10 cellular contexts compared by ENCODE assay signal in the genomic region with DNA sequence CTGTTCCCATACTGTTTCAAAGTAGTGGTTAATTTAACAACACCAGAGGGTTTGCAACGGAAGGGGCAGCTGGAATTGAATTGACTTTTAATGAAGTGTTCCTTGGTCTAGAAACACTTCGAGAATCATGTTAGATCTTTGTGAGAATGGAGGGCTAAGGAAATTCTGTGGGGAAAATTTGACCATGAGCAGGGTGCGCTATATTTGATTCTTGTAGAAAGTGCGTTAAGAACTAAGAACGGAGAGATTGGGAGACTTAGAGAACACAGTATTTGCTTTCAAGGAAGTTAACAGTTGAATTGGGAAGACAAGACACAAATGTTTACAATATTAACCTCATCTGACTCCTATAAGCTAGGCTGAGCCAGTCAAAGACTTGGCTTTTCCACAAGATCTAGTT. TPM values are rescaled to one million over a fixed set of nuclear protein-coding genes. Genes with fewer than 3 reads are reported as not detected.
DNase-seq lines count a peak whose midpoint lies in the region; ATAC-seq, FAIRE-seq and TF ChIP-seq lines count a peak whose summit lies in the region.
"Had no signal": no experiment of that assay in that cellular context is flagged by ENCODE, and none has a peak within 500 bp of the region (broad histone marks: within the 10 kb centered on the region; RNA-seq: fewer than 3 reads in every experiment).

No MANE protein-coding gene starts in this region.

- peaks cover 10% of the 10 kb centered on the region for H3K27me3 Mint-ChIP-seq in CD4-positive, alpha-beta T cell
- peaks cover 6% of the 10 kb centered on the region for H3K27me3 Mint-ChIP-seq in neural progenitor cell (ENCODE audit: insufficient read depth, low read depth)

- DNase-seq in CD4-positive, alpha-beta T cell = no peak
- DNase-seq in NT2/D1 (ENCODE audit: low read depth, low spot score) (no peak), H1 (ENCODE audit: low read depth in 1 of 2, low spot score in 2 of 2) (no peak), neural progenitor cell (ENCODE audit: low spot score) (no peak), substantia nigra (lab: John Stamatoyannopoulos, UW) (no peak), head of caudate nucleus (no peak), DMS153 treated with DMSO at 0.1 percent for 48 hours (lab: John Stamatoyannopoulos, UW; ENCODE audit: unreplicated experiment) (no peak), globus pallidus (ENCODE audit: low spot score) (no peak)
- DNase-seq: nucleus accumbens had no signal

- no peak overlapping the region for H3K14ac ChIP-seq in H1 (ENCODE audit: insufficient read length)

- no peak overlapping the region for H2BK5ac ChIP-seq in H1 (ENCODE audit: low read depth, low read length)

- H3K27me3 ChIP-seq in CD4-positive, alpha-beta T cell (ENCODE audit: control insufficient read depth, insufficient read depth, low read length) = no peaks in the 10 kb centered on the region
- H3K27me3 ChIP-seq in NT2/D1 (ENCODE audit: insufficient read depth, insufficient read length) (peaks cover 9% of the 10 kb centered on the region), H1 (replicated peaks in 1 of 4; ENCODE audit: control insufficient read depth in 3 of 4, extremely low read depth in 1 of 4, insufficient read depth in 3 of 4, low read length in 3 of 4) (peaks cover 0 to 1% (median 0%) of the 10 kb centered on the region in 4 experiments; a peak in 1 of 7 replicates), neural progenitor cell (peaks cover 31% of the 10 kb centered on the region)

- no peak overlapping the region for H4K8ac ChIP-seq in H1 (ENCODE audit: extremely low read depth, insufficient read depth, low read length)

- no peak overlapping the region for H2AFZ ChIP-seq in H1 (ENCODE audit: low read length)
- H2AFZ ChIP-seq in neural progenitor cell (replicated peaks) = no peak overlapping the region

- POLR2A ChIA-PET in CD4-positive, alpha-beta T cell (lab: Charles Lee) = interaction anchor here (0.7 to 2.8 kb wide), 5 partner anchors 13 to 182 kb away, joined by 3 to 12 read pairs (median 3); a partner anchor contains a TSS
- POLR2A ChIA-PET in H1 (lab: Charles Lee; ENCODE audit: partially characterized antibody) = interaction anchor here (1.0 to 1.3 kb wide), 2 partner anchors 11 to 21 kb away, joined by 7 read pairs; a partner anchor contains a TSS

- H3F3A ChIP-seq in neural progenitor cell (ENCODE audit: low read depth) = no peaks in the 10 kb centered on the region

- no peak overlapping the region for H3K4ac ChIP-seq in H1 (replicated peaks; ENCODE audit: insufficient read length, low read depth, low read length)

- no peak for FAIRE-seq in H1 (lab: Jason Lieb, UNC)
- FAIRE-seq: GM12891 had no signal

- no peak for TF ChIP-seq POLR2A in H1 (IDR thresholded peaks at IDR 0.05; ENCODE audit: control extremely low read depth in 1 of 2, low read depth in 2 of 2, low read length in 2 of 2)

- no peak overlapping the region for H3K56ac ChIP-seq in H1 (replicated peaks; ENCODE audit: insufficient read length, low read depth, low read length)

- no peak for TF ChIP-seq CTCF in CD4-positive, alpha-beta T cell (IDR thresholded peaks at IDR 0.05)
- TF ChIP-seq CTCF in H1 (IDR thresholded peaks at IDR 0.05; ENCODE audit: control extremely low read depth in 1 of 3, insufficient read depth in 1 of 3, low read depth in 1 of 3, low read length in 3 of 3) (no peak), neural progenitor cell (IDR thresholded peaks at IDR 0.05) (no peak)

- H3K4me1 Mint-ChIP-seq in CD4-positive, alpha-beta T cell (ENCODE audit: low read depth) = peaks cover 33% of the 10 kb centered on the region
- peaks cover 14% of the 10 kb centered on the region for H3K4me1 Mint-ChIP-seq in neural progenitor cell

- no peak overlapping the region for H4K5ac ChIP-seq in H1 (ENCODE audit: insufficient read length, low read depth, low read length)

- no peaks in the 10 kb centered on the region for H3K4me1 ChIP-seq in NT2/D1 (ENCODE audit: insufficient read depth, insufficient read length)
- peaks cover 0 to 5% (median 2%) of the 10 kb centered on the region in 4 experiments; a peak in 2 of 7 replicates for H3K4me1 ChIP-seq in H1 (replicated peaks in 1 of 4; ENCODE audit: control insufficient read depth in 3 of 4, insufficient read depth in 4 of 4, low read length in 3 of 4)
- peaks cover 8% of the 10 kb centered on the region for H3K4me1 ChIP-seq in neural progenitor cell

- peaks cover 4% of the 10 kb centered on the region; the same call in 1 of the 2 replicates for H3K79me1 ChIP-seq in H1 (ENCODE audit: low read depth, low read length)

- TF ChIP-seq EP300 in H1 (IDR thresholded peaks at IDR 0.05; ENCODE audit: borderline replicate concordance in 1 of 2, low read depth in 2 of 2, low read length in 2 of 2) = no peak

- H3K79me2 ChIP-seq in H1 (ENCODE audit: control insufficient read depth in 1 of 2, insufficient read depth in 2 of 2, low read length in 2 of 2) (peaks cover 0 to 42% of the 10 kb centered on the region in 2 experiments; a peak in 3 of 4 replicates), neural progenitor cell (ENCODE audit: low read depth) (peaks cover 61% of the 10 kb centered on the region)

- H2BK15ac ChIP-seq in H1 (ENCODE audit: low read length) = no peak overlapping the region

- H3K9ac ChIP-seq in NT2/D1 (ENCODE audit: insufficient read length, low read depth) = no peak overlapping the region
- peak overlapping the region; percentile 13 to 50 (median 17); a peak in 4 of 7 replicates for H3K9ac ChIP-seq in H1 (replicated peaks in 1 of 4; ENCODE audit: extremely low read depth in 1 of 4, low read depth in 3 of 4, low read length in 3 of 4)
- H3K9ac ChIP-seq in neural progenitor cell = peak overlapping the region; percentile 90

- CTCF ChIA-PET in CD4-positive, alpha-beta T cell (lab: Charles Lee) = interaction anchor here (1.1 to 1.7 kb wide), 4 partner anchors 22 to 384 kb away, joined by 3 to 7 read pairs (median 5); a partner anchor contains a TSS
- CTCF ChIA-PET in H1 (lab: Charles Lee; ENCODE audit: partially characterized antibody) = interaction anchor here (0.6 to 1.0 kb wide), 4 partner anchors 10 to 79 kb away, joined by 3 read pairs; no protein-coding TSS in a partner anchor

- H3K23ac ChIP-seq in H1 (ENCODE audit: insufficient read length) = no peak overlapping the region

- no peak for TF ChIP-seq RAD21 in H1 (IDR thresholded peaks at IDR 0.05 in 1 of 2, conservative IDR thresholded peaks at IDR 0.05 in 1 of 2; ENCODE audit: low read depth in 2 of 2, low read length in 2 of 2)

- no peak overlapping the region for H2BK12ac ChIP-seq in H1 (ENCODE audit: low read depth, low read length)

- no peaks in the 10 kb centered on the region for H3K9me3 Mint-ChIP-seq in CD4-positive, alpha-beta T cell
- H3K9me3 Mint-ChIP-seq in neural progenitor cell = peaks cover 12% of the 10 kb centered on the region

- H3K36me3 ChIP-seq in NT2/D1 (ENCODE audit: insufficient read depth, insufficient read length, low read length) = no peaks in the 10 kb centered on the region
- no peaks in the 10 kb centered on the region; a peak in 1 of 8 replicates for H3K36me3 ChIP-seq in H1 (ENCODE audit: control insufficient read depth in 2 of 4, insufficient read depth in 4 of 4, low read length in 3 of 4)
- no peaks in the 10 kb centered on the region for H3K36me3 ChIP-seq in neural progenitor cell

- H3K4me2 ChIP-seq in H1 (ENCODE audit: insufficient read depth in 1 of 2, low read depth in 2 of 2, low read length in 2 of 2) (peak overlapping the region; percentile 76 to 96), neural progenitor cell (peak overlapping the region; percentile 99)

- intact Hi-C loops in CD4-positive, alpha-beta T cell (cut with DNase I, micrococcal nuclease) = loop anchor here in 1 of 2 experiments (1.0 to 10.0 kb wide), 4 partner anchors 19 to 216 kb away; a partner anchor contains a TSS
- intact Hi-C loops in head of caudate nucleus (cut with DNase I) = no loop called here

- peak overlapping the region; percentile 81 for H3K27ac Mint-ChIP-seq in CD4-positive, alpha-beta T cell
- H3K27ac Mint-ChIP-seq in neural progenitor cell = no peak overlapping the region

- H3K36me3 Mint-ChIP-seq in CD4-positive, alpha-beta T cell (ENCODE audit: low read depth) = peaks cover 21% of the 10 kb centered on the region
- H3K36me3 Mint-ChIP-seq in neural progenitor cell = peaks cover 15% of the 10 kb centered on the region

- no peak overlapping the region for H2AK5ac ChIP-seq in H1 (ENCODE audit: low read depth, low read length)

- no peaks in the 10 kb centered on the region for H3K9me3 ChIP-seq in CD4-positive, alpha-beta T cell (ENCODE audit: control insufficient read depth, low read length)
- no peaks in the 10 kb centered on the region for H3K9me3 ChIP-seq in NT2/D1 (ENCODE audit: insufficient read depth, low read length)
- no peaks in the 10 kb centered on the region for H3K9me3 ChIP-seq in H1 (ENCODE audit: insufficient read depth in 2 of 2, low read depth in 1 of 2, low read length in 1 of 2)
- H3K9me3 ChIP-seq in neural progenitor cell (ENCODE audit: low read depth) = no peaks in the 10 kb centered on the region

- H4K20me1 ChIP-seq in H1 (replicated peaks in 1 of 2; ENCODE audit: control insufficient read depth in 1 of 2, insufficient read depth in 2 of 2, low read length in 2 of 2) (peaks cover 0 to 4% of the 10 kb centered on the region in 2 experiments), neural progenitor cell (ENCODE audit: low read depth) (peaks cover 23% of the 10 kb centered on the region)

- ATAC-seq in CD4-positive, alpha-beta T cell (ENCODE audit: poor library complexity) = no peak

- H3K27ac ChIP-seq in CD4-positive, alpha-beta T cell (ENCODE audit: low read depth, low read length) = no peak overlapping the region
- no peak overlapping the region for H3K27ac ChIP-seq in H1 (ENCODE audit: low read depth, low read length)
- H3K27ac ChIP-seq in neural progenitor cell = no peak overlapping the region
- no peak overlapping the region for H3K27ac ChIP-seq in substantia nigra (ENCODE audit: low read depth, low read length, poor library complexity, severe bottlenecking)

- H3K18ac ChIP-seq in H1 (ENCODE audit: extremely low read depth, low read length) = no peak overlapping the region

- H2BK20ac ChIP-seq in H1 (ENCODE audit: low read length) = no peak overlapping the region

- no peaks in the 10 kb centered on the region; the same call in 1 of the 2 replicates for H3K23me2 ChIP-seq in H1 (ENCODE audit: low read depth, low read length)

- H4K91ac ChIP-seq in H1 (replicated peaks; ENCODE audit: insufficient read length, low read length) = no peak overlapping the region

- no peak overlapping the region for H2BK120ac ChIP-seq in H1 (replicated peaks; ENCODE audit: low read depth, low read length)

- H3K4me3 ChIP-seq in NT2/D1 (ENCODE audit: insufficient read length, low read depth) (peak overlapping the region; percentile 90), H1 (ENCODE audit: extremely low read depth in 1 of 4, insufficient read depth in 2 of 4, low read depth in 3 of 4, low read length in 4 of 4) (peak overlapping the region; percentile 63 to 98 (median 96); a peak in 7 of 8 replicates), neural progenitor cell (peak overlapping the region; percentile 96)

- WGBS in H1 (ENCODE audit: extremely low coverage in 1 of 2, insufficient coverage in 1 of 2, insufficient read length in 1 of 2, insufficient replicate concordance in 2 of 2, low coverage in 1 of 2, low lambda C conversion rate in 2 of 2, missing lambda C conversion rate in 1 of 2), 2 experiments = 90% methylated on average over 5 of the region's 5 CpGs; no CpG with 5 or more reads in 1 of the 2 experiments

- H3K4me3 Mint-ChIP-seq in CD4-positive, alpha-beta T cell = peak overlapping the region; percentile 93
- peak overlapping the region; percentile 98 for H3K4me3 Mint-ChIP-seq in neural progenitor cell

RNA-seq across cellular contexts. Expression of a gene that starts 1.2 kb away (rescaled TPM):
- total RNA-seq in CD4-positive, alpha-beta T cell = 10 to 100 TPM; 12.1 to 13.2 TPM
- 19.3 and 20.1 TPM in 2 replicates for total RNA-seq in H1 (2021; fragmentation: NEBNext Ultra II Directional; extraction: Animal tissue kit (Norgen Biotek cat#: 25700))
- polyA plus RNA-seq in H1 (2011; rRNA removed) = 6.7 and 9.1 TPM in 2 replicates
- polyA plus RNA-seq in H1 (2011; cell fraction: cytosol; rRNA removed) = 10.7 TPM
- 13.6 TPM for polyA plus RNA-seq in H1 (2011; cell fraction: nucleus; rRNA removed)
- 13.3 to 16.9 TPM (median 14.4 TPM) in 4 replicates for polyA plus RNA-seq in H1 (2012, experiment 1 of 2)
- 8.3 TPM for polyA plus RNA-seq in H1 (2012, experiment 2 of 2)
- 7.2 TPM for polyA plus RNA-seq in H1 (2013, experiment 1 of 2)
- polyA plus RNA-seq in H1 (2013, experiment 2 of 2) = 7.1 TPM
- polyA minus RNA-seq in H1 (2011; rRNA and poly(A)+ RNA removed) = 6.1 and 8.2 TPM in 2 replicates
- 7.0 TPM for polyA minus RNA-seq in H1 (2011; cell fraction: cytosol; rRNA and poly(A)+ RNA removed)
- 9.7 TPM for polyA minus RNA-seq in H1 (2011; cell fraction: nucleus; rRNA and poly(A)+ RNA removed)
- 11.2 and 15.7 TPM in 2 replicates for total RNA-seq in neural progenitor cell (ENCODE audit: low replicate concordance)

RNA-seq across cellular contexts. Expression of a gene that starts 21.4 kb away (rescaled TPM):
- 10 to 100 TPM; 27.6 to 29.0 TPM for total RNA-seq in CD4-positive, alpha-beta T cell
- 7.3 and 8.3 TPM in 2 replicates for total RNA-seq in H1 (2021; fragmentation: NEBNext Ultra II Directional; extraction: Animal tissue kit (Norgen Biotek cat#: 25700))
- polyA plus RNA-seq in H1 (2011; rRNA removed) = 8.2 and 10.3 TPM in 2 replicates
- polyA plus RNA-seq in H1 (2011; cell fraction: cytosol; rRNA removed) = 10.9 TPM
- 28.9 TPM for polyA plus RNA-seq in H1 (2011; cell fraction: nucleus; rRNA removed)
- polyA plus RNA-seq in H1 (2012, experiment 1 of 2) = 4.0 to 9.1 TPM (median 6.6 TPM) in 4 replicates
- polyA plus RNA-seq in H1 (2012, experiment 2 of 2) = 3.2 TPM
- 4.3 TPM for polyA plus RNA-seq in H1 (2013, experiment 1 of 2)
- polyA plus RNA-seq in H1 (2013, experiment 2 of 2) = 4.2 TPM
- 4.8 and 5.3 TPM in 2 replicates for polyA minus RNA-seq in H1 (2011; rRNA and poly(A)+ RNA removed)
- polyA minus RNA-seq in H1 (2011; cell fraction: cytosol; rRNA and poly(A)+ RNA removed) = 3.9 TPM
- polyA minus RNA-seq in H1 (2011; cell fraction: nucleus; rRNA and poly(A)+ RNA removed) = 11.9 TPM
- 5.5 and 12.0 TPM in 2 replicates for total RNA-seq in neural progenitor cell (ENCODE audit: low replicate concordance)

RNA-seq across cellular contexts. Expression of a gene that starts 45.3 kb away (rescaled TPM):
- total RNA-seq in CD4-positive, alpha-beta T cell = 10 to 100 TPM; 13.3 to 15.6 TPM
- total RNA-seq in H1 (2021; fragmentation: NEBNext Ultra II Directional; extraction: Animal tissue kit (Norgen Biotek cat#: 25700)) = 35.7 and 36.3 TPM in 2 replicates
- 16.9 and 22.3 TPM in 2 replicates for polyA plus RNA-seq in H1 (2011; rRNA removed)
- polyA plus RNA-seq in H1 (2011; cell fraction: cytosol; rRNA removed) = 16.1 TPM
- 34.5 TPM for polyA plus RNA-seq in H1 (2011; cell fraction: nucleus; rRNA removed)
- 20.6 to 25.7 TPM (median 22.8 TPM) in 4 replicates for polyA plus RNA-seq in H1 (2012, experiment 1 of 2)
- 24.5 TPM for polyA plus RNA-seq in H1 (2012, experiment 2 of 2)
- polyA plus RNA-seq in H1 (2013, experiment 1 of 2) = 14.9 TPM
- polyA plus RNA-seq in H1 (2013, experiment 2 of 2) = 13.3 TPM
- polyA minus RNA-seq in H1 (2011; rRNA and poly(A)+ RNA removed) = 15.0 and 17.4 TPM in 2 replicates
- polyA minus RNA-seq in H1 (2011; cell fraction: cytosol; rRNA and poly(A)+ RNA removed) = 27.6 TPM
- polyA minus RNA-seq in H1 (2011; cell fraction: nucleus; rRNA and poly(A)+ RNA removed) = 26.6 TPM
- 15.9 and 28.0 TPM in 2 replicates for total RNA-seq in neural progenitor cell (ENCODE audit: low replicate concordance)
